In the genomic region with DNA sequence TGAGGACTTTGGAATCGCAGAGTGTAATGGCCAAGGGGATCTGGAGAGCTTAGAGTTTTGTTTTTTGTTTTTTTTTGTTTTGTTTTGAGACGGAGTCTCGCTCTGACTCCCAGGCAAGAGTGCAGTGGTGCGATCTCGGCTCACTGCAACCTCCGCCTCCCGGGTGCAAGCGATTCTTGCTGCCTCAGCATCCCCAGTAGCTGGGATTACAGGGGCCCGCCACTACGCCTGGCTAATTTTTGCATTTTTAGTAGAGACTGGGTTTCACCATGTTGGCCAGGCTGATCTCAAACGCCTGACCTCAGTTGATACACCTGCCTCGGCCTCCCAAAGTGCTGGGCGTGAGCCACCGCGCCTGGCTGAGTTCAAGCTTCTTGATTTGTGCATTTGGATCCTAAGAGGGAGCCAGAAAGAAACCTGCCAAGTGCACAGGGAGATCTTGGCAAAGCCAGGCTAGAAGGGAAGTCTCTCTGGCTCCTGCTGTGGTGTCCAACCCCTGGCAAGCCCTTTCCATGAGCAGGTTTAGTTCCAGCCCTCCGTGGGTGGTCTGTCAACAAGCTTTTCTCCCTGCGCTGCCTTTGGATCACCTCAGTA, we compare ENCODE assay signal across 9 cellular contexts. TPM values are rescaled to one million over a fixed set of nuclear protein-coding genes. Genes with fewer than 3 reads are reported as not detected.
DNase-seq lines count a peak whose midpoint lies in the region; ATAC-seq lines count a peak whose summit lies in the region.
"Had no signal": no experiment of that assay in that cellular context is flagged by ENCODE, and none has a peak within 500 bp of the region (broad histone marks: within the 10 kb centered on the region; RNA-seq: fewer than 3 reads in every experiment).

No MANE protein-coding gene starts in this region.

- POLR2A ChIA-PET in activated CD8-positive, alpha-beta T cell treated with anti-CD3 and anti-CD28 coated beads, Interleukin-2, amount 10 ng/mL, durations not matched to agents 7 days and 5 days (lab: Charles Lee): no interaction called here

- peaks cover 8% of the 10 kb centered on the region for H3K4me1 Mint-ChIP-seq in activated CD8-positive, alpha-beta T cell treated with anti-CD3 and anti-CD28 coated beads, Interleukin-2, amount 10 ng/mL, durations not matched to agents 7 days and 5 days (ENCODE audit: low read depth)

- H3K27ac ChIP-seq in iPS-18a (ENCODE audit: low read length): no peak overlapping the region

- ATAC-seq in activated CD8-positive, alpha-beta T cell treated with anti-CD3 and anti-CD28 coated beads, Interleukin-2, amount 10 ng/mL, durations not matched to agents 7 days and 5 days: no peak
- no peak for ATAC-seq in GM19463 (IDR thresholded peaks at IDR 0.05; ENCODE audit: unreplicated experiment)

- no peaks in the 10 kb centered on the region for H3K4me1 ChIP-seq in iPS-18a (ENCODE audit: control insufficient read depth, low read depth, low read length)

- H3K27me3 Mint-ChIP-seq in activated CD8-positive, alpha-beta T cell treated with anti-CD3 and anti-CD28 coated beads, Interleukin-2, amount 10 ng/mL, durations not matched to agents 7 days and 5 days (ENCODE audit: low read depth): peaks cover 20% of the 10 kb centered on the region

- peaks cover 17% of the 10 kb centered on the region for H3K9me3 Mint-ChIP-seq in activated CD8-positive, alpha-beta T cell treated with anti-CD3 and anti-CD28 coated beads, Interleukin-2, amount 10 ng/mL, durations not matched to agents 7 days and 5 days (ENCODE audit: insufficient read depth)

- H3K27me3 ChIP-seq in iPS-18a (ENCODE audit: control insufficient read depth, insufficient read depth, low read length): peaks cover 28% of the 10 kb centered on the region

- H3K27ac Mint-ChIP-seq in activated CD8-positive, alpha-beta T cell treated with anti-CD3 and anti-CD28 coated beads, Interleukin-2, amount 10 ng/mL, durations not matched to agents 7 days and 5 days: no peak overlapping the region

- no peak overlapping the region for H3K9ac ChIP-seq in iPS-18a (ENCODE audit: low read length)

- peaks cover 10% of the 10 kb centered on the region for H3K9me3 ChIP-seq in iPS-18a (ENCODE audit: control insufficient read depth, low read depth, low read length)

- CTCF ChIA-PET in activated CD8-positive, alpha-beta T cell treated with anti-CD3 and anti-CD28 coated beads, Interleukin-2, amount 10 ng/mL, durations not matched to agents 7 days and 5 days (lab: Charles Lee): interaction anchor here (0.6 kb wide), 1 partner anchor 923 kb away, joined by 4 read pairs; no protein-coding TSS in a partner anchor

- peak overlapping the region; percentile 73 for H3K4me3 ChIP-seq in iPS-18a (ENCODE audit: low read length)

- DNase-seq in DMS79 treated with DMSO at 0.1 percent for 48 hours (lab: John Stamatoyannopoulos, UW): peak; percentile 73
- no peak for DNase-seq in activated CD8-positive, alpha-beta T cell treated with anti-CD3 and anti-CD28 coated beads, Interleukin-2, amount 10 ng/mL, durations not matched to agents 7 days and 5 days
- DNase-seq in retina: peak; percentile 70
- no peak for DNase-seq in putamen (ENCODE audit: low spot score)
- DNase-seq in stimulated activated CD4-positive, alpha-beta T cell treated with anti-CD3 and anti-CD28 coated beads, Interleukin-2, amount 100 ng/mL, for 48 hours: no peak
- no peak for DNase-seq in NCI-H1105 treated with DMSO at 0.1 percent for 48 hours (lab: John Stamatoyannopoulos, UW)
- DNase-seq: KBM-7 had no signal

- peak overlapping the region; percentile 55 for H3K4me3 Mint-ChIP-seq in activated CD8-positive, alpha-beta T cell treated with anti-CD3 and anti-CD28 coated beads, Interleukin-2, amount 10 ng/mL, durations not matched to agents 7 days and 5 days

- H3K36me3 Mint-ChIP-seq in activated CD8-positive, alpha-beta T cell treated with anti-CD3 and anti-CD28 coated beads, Interleukin-2, amount 10 ng/mL, durations not matched to agents 7 days and 5 days (ENCODE audit: low read depth): peaks cover 13% of the 10 kb centered on the region

- H3K36me3 ChIP-seq in iPS-18a (ENCODE audit: control insufficient read depth, low read depth, low read length): no peaks in the 10 kb centered on the region

RNA-seq across cellular contexts. Expression of a gene that starts 0.9 kb away (rescaled TPM):
- 1 to 10 TPM; 3.6 to 3.9 TPM for total RNA-seq in activated CD8-positive, alpha-beta T cell treated with anti-CD3 and anti-CD28 coated beads, Interleukin-2, amount 10 ng/mL, durations not matched to agents 7 days and 5 days

RNA-seq across cellular contexts. Expression of a gene that starts 54.4 kb away (rescaled TPM):
- 10 to 100 TPM; 22.3 to 22.5 TPM for total RNA-seq in activated CD8-positive, alpha-beta T cell treated with anti-CD3 and anti-CD28 coated beads, Interleukin-2, amount 10 ng/mL, durations not matched to agents 7 days and 5 days

Comparison
In these comparisons a context has a peak if more than half of its experiments do, and no peak if none do; other contexts are left out.
1. DNase-seq: peak in DMS79 treated with DMSO at 0.1 percent for 48 hours (single experiment) and retina (single experiment); none in activated CD8-positive, alpha-beta T cell treated with anti-CD3 and anti-CD28 coated beads, Interleukin-2, amount 10 ng/mL, durations not matched to agents 7 days and 5 days (single experiment), putamen (single experiment), stimulated activated CD4-positive, alpha-beta T cell treated with anti-CD3 and anti-CD28 coated beads, Interleukin-2, amount 100 ng/mL, for 48 hours (0 of 2) and NCI-H1105 treated with DMSO at 0.1 percent for 48 hours (single experiment).